In the genomic region with DNA sequence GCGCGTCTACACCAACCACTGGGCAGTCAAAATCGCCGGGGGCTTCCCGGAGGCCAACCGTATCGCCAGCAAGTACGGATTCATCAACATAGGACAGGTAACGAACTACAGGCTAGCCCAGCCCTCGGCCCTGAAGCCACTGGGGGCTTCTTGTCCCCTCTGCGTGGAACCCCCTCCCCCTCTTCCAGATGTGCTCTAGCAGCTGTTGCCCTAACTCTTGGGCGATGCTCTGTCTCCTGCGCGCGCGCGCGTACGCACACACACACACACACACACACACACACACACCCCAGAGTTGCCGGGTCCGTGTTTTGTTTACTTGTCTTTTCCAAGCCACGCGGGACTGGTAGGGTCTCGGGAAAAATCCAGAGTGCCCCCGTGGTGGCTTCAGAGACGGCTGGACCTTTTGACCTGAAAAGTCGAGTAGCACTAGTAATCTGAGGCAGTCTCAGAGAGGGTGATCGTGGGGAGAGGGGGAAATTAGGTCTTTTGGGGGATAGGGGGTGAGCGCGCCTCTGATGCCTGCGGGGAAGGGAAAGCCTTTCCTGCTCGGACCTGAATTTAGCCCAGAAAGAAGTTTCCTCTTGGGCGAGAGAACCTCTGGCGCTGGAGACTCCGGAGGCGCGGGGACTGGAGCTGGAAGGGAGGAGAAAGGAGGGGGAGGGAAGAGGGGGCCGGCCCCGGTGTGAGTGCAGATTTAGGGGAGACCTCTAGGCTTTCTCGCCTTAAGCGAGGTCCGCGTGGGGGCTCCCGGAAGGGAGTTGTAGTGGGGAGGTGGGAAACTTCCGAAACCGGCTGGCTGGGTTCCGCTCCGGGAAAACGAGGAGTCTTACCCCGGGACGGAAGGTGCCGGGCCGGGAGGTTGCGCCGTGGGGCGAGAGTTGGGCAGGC, we compare ENCODE assay signal across 8 cellular contexts. TPM values are rescaled to one million over a fixed set of nuclear protein-coding genes. Genes with fewer than 3 reads are reported as not detected.
DNase-seq lines count a peak whose midpoint lies in the region; ATAC-seq and TF ChIP-seq lines count a peak whose summit lies in the region.

No MANE protein-coding gene starts in this region.

- H3K4ac ChIP-seq in IMR-90 (ENCODE audit: low read depth, low read length): no peak overlapping the region
- H3K4ac ChIP-seq in neuronal stem cell (ENCODE audit: low read length): peak overlapping the region; percentile 76

- TF ChIP-seq CTCF in IMR-90 (conservative IDR thresholded peaks at IDR 0.05; ENCODE audit: low read depth, low read length): no peak

- peak overlapping the region; percentile 64 for H3K4me3 ChIP-seq in IMR-90 (ENCODE audit: insufficient read depth, low read depth, low read length)
- H3K4me3 ChIP-seq in neuronal stem cell (ENCODE audit: low read length in 2 of 2): peak overlapping the region; percentile 61 to 90

- H3K36me3 ChIP-seq in IMR-90 (ENCODE audit: control insufficient read depth, insufficient read depth, low read length) (no peaks in the 10 kb centered on the region), neuronal stem cell (replicated peaks in 1 of 2; ENCODE audit: control insufficient read depth in 2 of 2, insufficient read depth in 2 of 2, low read length in 2 of 2) (no peaks in the 10 kb centered on the region)

- H2AFZ ChIP-seq in IMR-90 (replicated peaks; ENCODE audit: low read length, poor library complexity): peak overlapping the region; percentile 85
- peak overlapping the region; percentile 90 for H2AFZ ChIP-seq in neuronal stem cell (ENCODE audit: low read length)

- H3K23ac ChIP-seq in IMR-90 (ENCODE audit: low read depth, low read length) (no peak overlapping the region), neuronal stem cell (ENCODE audit: low read depth, low read length, poor library complexity) (peak overlapping the region; percentile 95)

- no peak overlapping the region for H2AK9ac ChIP-seq in IMR-90 (replicated peaks; ENCODE audit: low read depth, low read length, poor library complexity)

- no peaks in the 10 kb centered on the region for H3K27me3 ChIP-seq in IMR-90 (ENCODE audit: control insufficient read depth, insufficient read depth, low read length)
- H3K27me3 ChIP-seq in neuronal stem cell (ENCODE audit: control insufficient read depth in 3 of 3, insufficient read depth in 3 of 3, low read depth in 1 of 3, low read length in 3 of 3): peaks cover 0 to 22% (median 0%) of the 10 kb centered on the region in 3 experiments

- no peak overlapping the region for H4K5ac ChIP-seq in IMR-90 (ENCODE audit: low read depth, low read length)

- 1% methylated on average over 21 of the region's 56 CpGs; no CpG with 5 or more reads in 1 of the 2 experiments for WGBS in IMR-90 (ENCODE audit: extremely low coverage in 2 of 2, insufficient read length in 1 of 2), 2 experiments
- no CpG with 5 or more reads among the region's 56 CpGs for WGBS in neuronal stem cell (ENCODE audit: extremely low coverage in 2 of 2, insufficient read length in 2 of 2, insufficient replicate concordance in 1 of 2), 2 donors

- H2BK15ac ChIP-seq in IMR-90 (ENCODE audit: low read depth, low read length): no peak overlapping the region
- peak overlapping the region; percentile 85 for H2BK15ac ChIP-seq in neuronal stem cell (ENCODE audit: low read length)

- no peak for TF ChIP-seq RAD21 in IMR-90 (IDR thresholded peaks at IDR 0.05; ENCODE audit: low read length)

- no TSS peak for BruUV-seq in IMR-90 (replicated peaks; lab: Mats Ljungman, UMichigan)

- no peak overlapping the region for H2BK12ac ChIP-seq in neuronal stem cell (ENCODE audit: low read length)

- H3K79me1 ChIP-seq in IMR-90 (ENCODE audit: low read depth in 1 of 2, low read length in 2 of 2): 0 out of 4 replicates have a peak, but pooled peaks cover 0 to 4% of the 10 kb centered on the region in 2 experiments
- H3K79me1 ChIP-seq in neuronal stem cell (ENCODE audit: low read depth, low read length): peaks cover 5% of the 10 kb centered on the region

- H2BK5ac ChIP-seq in IMR-90 (ENCODE audit: low read depth, low read length, poor library complexity, severe bottlenecking): no peak overlapping the region
- H2BK5ac ChIP-seq in neuronal stem cell (ENCODE audit: low read length): peak overlapping the region; percentile 70

- H2BK20ac ChIP-seq in IMR-90 (ENCODE audit: low read depth, low read length): no peak overlapping the region

- TF ChIP-seq POLR2A in IMR-90 (IDR thresholded peaks at IDR 0.05; ENCODE audit: low read depth, low read length): no peak

- no peak overlapping the region for H3K14ac ChIP-seq in IMR-90 (replicated peaks; ENCODE audit: low read depth, low read length)
- peak overlapping the region; percentile 100 for H3K14ac ChIP-seq in neuronal stem cell (ENCODE audit: low read length)

- ATAC-seq in IMR-90 (ENCODE audit: low read depth) (peak; percentile 13), HG03196 (IDR thresholded peaks at IDR 0.05; ENCODE audit: unreplicated experiment) (no peak)

- POLR2A ChIA-PET in IMR-90 (lab: Charles Lee; ENCODE audit: unreplicated experiment): no interaction called here

- H3K18ac ChIP-seq in IMR-90 (ENCODE audit: low read depth, low read length) (no peak overlapping the region; the same call in 1 of the 2 replicates), neuronal stem cell (ENCODE audit: low read length) (peak overlapping the region; percentile 99)

- peak overlapping the region; percentile 79 for H3K9ac ChIP-seq in IMR-90 (ENCODE audit: low read depth, low read length)
- H3K9ac ChIP-seq in neuronal stem cell (ENCODE audit: low read depth, low read length, poor library complexity): peak overlapping the region; percentile 96

- H3K56ac ChIP-seq in IMR-90 (ENCODE audit: extremely low read depth, insufficient read depth, low read length): no peak overlapping the region

- peak overlapping the region; percentile 39 for H3K27ac ChIP-seq in IMR-90 (ENCODE audit: insufficient read depth, low read length)
- H3K27ac ChIP-seq in neuronal stem cell (replicated peaks; ENCODE audit: low read length): peak overlapping the region; percentile 83

- H3K4me1 ChIP-seq in IMR-90 (ENCODE audit: control insufficient read depth, insufficient read depth, low read length) (no peaks in the 10 kb centered on the region), neuronal stem cell (ENCODE audit: control insufficient read depth in 2 of 2, insufficient read depth in 1 of 2, low read depth in 1 of 2, low read length in 2 of 2) (peaks cover 0 to 23% of the 10 kb centered on the region in 2 donors)

- H3K9me3 ChIP-seq in IMR-90 (ENCODE audit: control insufficient read depth, insufficient read depth, low read length) (no peaks in the 10 kb centered on the region), neuronal stem cell (replicated peaks in 1 of 2; ENCODE audit: control insufficient read depth in 2 of 2, insufficient read depth in 1 of 2, low read depth in 1 of 2, low read length in 2 of 2) (no peaks in the 10 kb centered on the region)

- H4K91ac ChIP-seq in IMR-90 (ENCODE audit: insufficient read depth, low read depth, low read length) (no peak overlapping the region), neuronal stem cell (ENCODE audit: low read depth, low read length, poor library complexity) (peak overlapping the region; percentile 43)

- H4K8ac ChIP-seq in IMR-90 (ENCODE audit: low read depth in 2 of 2, low read length in 2 of 2): no peak overlapping the region
- H4K8ac ChIP-seq in neuronal stem cell (ENCODE audit: low read depth, low read length): no peak overlapping the region

- no peaks in the 10 kb centered on the region for H4K20me1 ChIP-seq in IMR-90 (ENCODE audit: insufficient read depth, low read length)

- H3K9me1 ChIP-seq in IMR-90 (ENCODE audit: insufficient read depth, low read length): no peaks in the 10 kb centered on the region

- CTCF ChIA-PET in IMR-90 (lab: Yijun Ruan, JAX): interaction anchor here (1.0 to 1.1 kb wide), 2 partner anchors 83 to 403 kb away, joined by 3 to 4 read pairs; no protein-coding TSS in a partner anchor

- DNase-seq in CD1c-positive myeloid dendritic cell (ENCODE audit: extremely low spot score): peak; percentile 32
- peak; percentile 8 for DNase-seq in IMR-90
- peak; percentile 67 for DNase-seq in activated effector memory CD4-positive, alpha-beta T cell treated with anti-CD3 and anti-CD28 coated beads, Interleukin-2, amount 50 U/mL, for 16 hours
- peak; percentile 2 for DNase-seq in germinal center (ENCODE audit: low spot score)
- peak; percentile 43 for DNase-seq in neuronal stem cell (ENCODE audit: low spot score)
- DNase-seq in COR-L47 (lab: John Stamatoyannopoulos, UW): no peak
- no peak for DNase-seq in NCI-H2107 (lab: John Stamatoyannopoulos, UW)

- dilution Hi-C loops in IMR-90 (cut with HindIII; ENCODE audit: low sequenced_read_pairs, unreplicated experiment): no loop called here

- peak overlapping the region; percentile 94 for H3K4me2 ChIP-seq in IMR-90 (ENCODE audit: low read depth, low read length)
- peak overlapping the region; percentile 71 for H3K4me2 ChIP-seq in neuronal stem cell (ENCODE audit: insufficient read depth, low read length, poor library complexity, severe bottlenecking)

- in situ Hi-C loops in IMR-90 (cut with MboI; ENCODE audit: low sequenced_read_pairs): loop anchor here (25.0 kb wide), 1 partner anchor 821 kb away; no protein-coding TSS in a partner anchor

- intact Hi-C loops in IMR-90 (cut with micrococcal nuclease): loop anchor here (2.0 to 10.0 kb wide), 9 partner anchors 106 to 501 kb away; a partner anchor contains a TSS

- H2AK5ac ChIP-seq in IMR-90 (ENCODE audit: low read depth, low read length) (no peak overlapping the region), neuronal stem cell (ENCODE audit: low read depth, low read length) (peak overlapping the region; percentile 95)

- H2BK120ac ChIP-seq in IMR-90 (ENCODE audit: low read depth, low read length) (no peak overlapping the region), neuronal stem cell (ENCODE audit: low read depth, low read length) (peak overlapping the region; percentile 35)

TF ChIP-seq in IMR-90, 13 proteins besides CTCF, POLR2A, EP300 and RAD21 (continues in another document):
- TF ChIP-seq SMC3 (IDR thresholded peaks at IDR 0.05; ENCODE audit: low read depth, low read length) (no peak), CHD1 (IDR thresholded peaks at IDR 0.05; ENCODE audit: low read depth, low read length) (no peak), FOS (IDR thresholded peaks at IDR 0.05; ENCODE audit: low read depth, low read length) (no peak), MXI1 (IDR thresholded peaks at IDR 0.05; ENCODE audit: borderline replicate concordance, low read depth, low read length) (no peak)
- TF ChIP-seq, protein P1, sequence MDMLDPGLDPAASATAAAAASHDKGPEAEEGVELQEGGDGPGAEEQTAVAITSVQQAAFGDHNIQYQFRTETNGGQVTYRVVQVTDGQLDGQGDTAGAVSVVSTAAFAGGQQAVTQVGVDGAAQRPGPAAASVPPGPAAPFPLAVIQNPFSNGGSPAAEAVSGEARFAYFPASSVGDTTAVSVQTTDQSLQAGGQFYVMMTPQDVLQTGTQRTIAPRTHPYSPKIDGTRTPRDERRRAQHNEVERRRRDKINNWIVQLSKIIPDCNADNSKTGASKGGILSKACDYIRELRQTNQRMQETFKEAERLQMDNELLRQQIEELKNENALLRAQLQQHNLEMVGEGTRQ (IDR thresholded peaks at IDR 0.05; ENCODE audit: low read depth, low read length): no peak

RNA-seq across cellular contexts. Expression of a gene that starts 1.0 kb away (rescaled TPM):
- 2.8 and 3.0 TPM in 2 replicates for total RNA-seq in IMR-90 (2012; rRNA removed)
- polyA plus RNA-seq in IMR-90 (2012; rRNA removed): 1.3 and 1.5 TPM in 2 replicates
- polyA plus RNA-seq in IMR-90 (2012; cell fraction: cytosol; rRNA removed): 0.86 and 1.6 TPM in 2 replicates
- 1.7 and 2.4 TPM in 2 replicates for polyA plus RNA-seq in IMR-90 (2012; cell fraction: nucleus; rRNA removed; ENCODE audit: low replicate concordance)
- polyA plus RNA-seq in neuronal stem cell (2013, experiment 1 of 2): 17.2 TPM
- polyA plus RNA-seq in neuronal stem cell (2013, experiment 2 of 2): 18.0 TPM

Comparison
In these comparisons a context has a peak if more than half of its experiments do, and no peak if none do; other contexts are left out.
1. DNase-seq: peak in CD1c-positive myeloid dendritic cell (single experiment), IMR-90 (single experiment), activated effector memory CD4-positive, alpha-beta T cell treated with anti-CD3 and anti-CD28 coated beads, Interleukin-2, amount 50 U/mL, for 16 hours (single experiment), germinal center (single experiment) and neuronal stem cell (single experiment); none in COR-L47 (single experiment) and NCI-H2107 (single experiment).